ENCODE assay signal across 24 cellular contexts in genomic region chr12:82605115-82605514, GRCh38.
DNase-seq lines count a peak whose midpoint lies in the region; ATAC-seq, FAIRE-seq and TF ChIP-seq lines count a peak whose summit lies in the region.
"Had no signal": no experiment of that assay in that cellular context is flagged by ENCODE, and none has a peak within 500 bp of the region (broad histone marks: within the 10 kb centered on the region; RNA-seq: fewer than 3 reads in every experiment).

No MANE protein-coding gene starts in this region.

- no peak for TF ChIP-seq POLR2A in uterus (IDR thresholded peaks at IDR 0.05)

- peaks cover 5 to 9% of the 10 kb centered on the region in 2 donors for H3K9me3 Mint-ChIP-seq in activated naive CD4-positive, alpha-beta T cell treated with anti-CD3 and anti-CD28 coated beads, Interleukin-2, amount 50 U/mL, for 72 hours
- H3K9me3 Mint-ChIP-seq: activated T-helper 17 cell treated with anti-CD3 and anti-CD28 coated beads, Interleukin-2, amount 50 U/mL, for 72 hours; dendritic cell treated with granulocyte-macrophage colony-stimulating factor and Interleukin-4, amounts not matched to agents 40 ng/mL and 50 ng/mL, for 4 days had no signal

- no peak overlapping the region for H3K4me3 ChIP-seq in uterus
- H3K4me3 ChIP-seq: adrenal gland, thyroid gland had no signal

- DNase-seq in GM18507 (ENCODE audit: extremely low spot score, insufficient read length, low read depth) (no peak), uterus (no peak), NK-92 (lab: John Stamatoyannopoulos, UW; ENCODE audit: unreplicated experiment) (no peak), ecto neural progenitor cell (ENCODE audit: low spot score) (no peak)
- DNase-seq in activated naive CD4-positive, alpha-beta T cell treated with anti-CD3 and anti-CD28 coated beads, Interleukin-2, amount 50 U/mL, for 72 hours (ENCODE audit: low spot score in 2 of 2): no peak
- DNase-seq: activated CD8-positive, alpha-beta memory T cell treated with anti-CD3 and anti-CD28 coated beads, Interleukin-2, amount 10 ng/mL, durations not matched to agents 7 days and 5 days; adrenal gland; foreskin melanocyte; kidney; naive B cell; NCI-H1105 treated with DMSO at 0.1 percent for 48 hours; NCI-H2171 treated with DMSO at 0.1 percent for 48 hours; NCI-H82; right cardiac atrium; stimulated activated naive CD4-positive, alpha-beta T cell; T-helper 9 cell; thyroid gland had no signal

- H3K27ac Mint-ChIP-seq in activated naive CD4-positive, alpha-beta T cell treated with anti-CD3 and anti-CD28 coated beads, Interleukin-2, amount 50 U/mL, for 72 hours: no peak overlapping the region
- H3K27ac Mint-ChIP-seq: activated CD8-positive, alpha-beta memory T cell treated with anti-CD3 and anti-CD28 coated beads, Interleukin-2, amount 10 ng/mL, durations not matched to agents 7 days and 5 days; activated T-helper 17 cell treated with anti-CD3 and anti-CD28 coated beads, Interleukin-2, amount 50 U/mL, for 72 hours; dendritic cell treated with granulocyte-macrophage colony-stimulating factor and Interleukin-4, amounts not matched to agents 40 ng/mL and 50 ng/mL, for 4 days had no signal

- no peaks in the 10 kb centered on the region for H3K36me3 Mint-ChIP-seq in activated naive CD4-positive, alpha-beta T cell treated with anti-CD3 and anti-CD28 coated beads, Interleukin-2, amount 50 U/mL, for 72 hours
- H3K36me3 Mint-ChIP-seq: activated CD8-positive, alpha-beta memory T cell treated with anti-CD3 and anti-CD28 coated beads, Interleukin-2, amount 10 ng/mL, durations not matched to agents 7 days and 5 days; naive B cell had no signal

- no peaks in the 10 kb centered on the region for H3K36me3 ChIP-seq in uterus
- H3K36me3 ChIP-seq: adrenal gland, thyroid gland had no signal

- ATAC-seq in GM19452 (IDR thresholded peaks at IDR 0.05; ENCODE audit: unreplicated experiment) (peak; percentile 70), HG02763 (IDR thresholded peaks at IDR 0.05; ENCODE audit: unreplicated experiment) (peak; percentile 63), HG03378 (IDR thresholded peaks at IDR 0.05; ENCODE audit: unreplicated experiment) (peak; percentile 49)
- ATAC-seq in activated naive CD4-positive, alpha-beta T cell treated with anti-CD3 and anti-CD28 coated beads, Interleukin-2, amount 50 U/mL, for 72 hours: no peak
- ATAC-seq: activated CD4-positive, CD25-positive, alpha-beta regulatory T cell treated with anti-CD3 and anti-CD28 coated beads, Interleukin-2, amount 50 U/mL, for 24 hours; activated CD8-positive, alpha-beta memory T cell treated with anti-CD3 and anti-CD28 coated beads, Interleukin-2, amount 10 ng/mL, durations not matched to agents 7 days and 5 days; activated T-helper 17 cell treated with anti-CD3 and anti-CD28 coated beads, Interleukin-2, amount 50 U/mL, for 72 hours; right cardiac atrium had no signal

- FAIRE-seq in GM18507 (lab: Jason Lieb, UNC): peak; percentile 59
- FAIRE-seq: kidney had no signal

- no peaks in the 10 kb centered on the region for H3K27me3 ChIP-seq in uterus
- H3K27me3 ChIP-seq: adrenal gland, thyroid gland had no signal

- no peaks in the 10 kb centered on the region for H3K4me1 ChIP-seq in uterus
- H3K4me1 ChIP-seq: adrenal gland, thyroid gland had no signal

- intact Hi-C loops in uterus (cut with DNase I; ENCODE audit: low total_unique reads): no loop called here

- H3K27ac ChIP-seq in uterus: no peak overlapping the region
- H3K27ac ChIP-seq: adrenal gland, C4-2B, thyroid gland had no signal

- H3K9me3 ChIP-seq in uterus: no peaks in the 10 kb centered on the region
- H3K9me3 ChIP-seq: adrenal gland, thyroid gland had no signal

- no peak for TF ChIP-seq CTCF in uterus (IDR thresholded peaks at IDR 0.05)

Comparison
In these comparisons a context has a peak if more than half of its experiments do, and no peak if none do; other contexts are left out.
1. ATAC-seq: peak in GM19452 (single experiment), HG02763 (single experiment) and HG03378 (single experiment); none in activated naive CD4-positive, alpha-beta T cell treated with anti-CD3 and anti-CD28 coated beads, Interleukin-2, amount 50 U/mL, for 72 hours (0 of 2).